In the genomic region with DNA sequence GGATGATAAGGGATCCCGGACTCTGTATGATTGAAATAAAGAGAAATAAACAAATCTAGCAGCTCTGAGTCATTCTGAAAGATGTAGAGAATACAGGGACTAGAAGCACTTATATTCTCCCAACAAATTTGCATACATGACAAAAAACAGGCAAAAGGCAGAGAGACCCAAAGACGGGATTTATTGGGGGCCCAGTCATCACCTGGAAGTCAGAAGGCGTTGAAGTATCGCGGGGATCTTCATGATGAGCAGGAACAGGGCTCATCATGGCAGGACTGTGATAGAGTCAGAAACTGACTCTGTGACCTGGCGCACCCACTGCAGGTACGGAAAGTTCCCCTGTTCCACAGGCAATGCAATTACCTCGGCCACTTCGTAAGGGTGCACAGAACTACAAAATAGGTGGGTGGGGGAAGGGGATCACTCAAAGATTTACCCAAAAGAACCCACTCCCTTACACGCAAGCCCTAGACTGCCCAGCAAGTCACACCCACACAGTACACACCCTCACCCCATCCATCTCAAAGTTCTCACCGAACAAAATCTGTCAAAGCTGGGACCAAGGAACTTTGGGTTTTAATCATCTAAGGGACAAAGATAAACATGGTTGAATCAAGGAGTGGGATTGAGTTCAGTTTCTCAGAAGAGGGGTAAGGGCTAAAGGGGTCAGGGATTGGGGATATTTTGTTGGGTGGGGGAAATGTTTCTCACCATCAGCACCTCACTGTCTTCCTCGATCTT, we compare ENCODE assay signal across 8 cellular contexts. TPM values are rescaled to one million over a fixed set of nuclear protein-coding genes. Genes with fewer than 3 reads are reported as not detected.
DNase-seq lines count a peak whose midpoint lies in the region; ATAC-seq and TF ChIP-seq lines count a peak whose summit lies in the region.

No MANE protein-coding gene starts in this region.

- H3K27me3 Mint-ChIP-seq in activated CD4-positive, alpha-beta T cell treated with anti-CD3 and anti-CD28 coated beads, Interleukin-2, amount 10 ng/mL, durations not matched to agents 24 days and 14 days: peaks cover 1% of the 10 kb centered on the region
- H3K27me3 Mint-ChIP-seq in activated CD8-positive, alpha-beta T cell treated with anti-CD3 and anti-CD28 coated beads, Interleukin-2, amount 10 ng/mL, durations not matched to agents 7 days and 5 days (ENCODE audit: low read depth): peaks cover 3% of the 10 kb centered on the region

- H3K9ac ChIP-seq in iPS-18a (ENCODE audit: low read length) (peak overlapping the region; percentile 90), subcutaneous abdominal adipose tissue (ENCODE audit: low read length in 5 of 5) (peak overlapping the region in 1 of 5 donors; percentile 82)

- H3K4me3 ChIP-seq in iPS-18a (ENCODE audit: low read length) (peak overlapping the region; percentile 92), subcutaneous abdominal adipose tissue (ENCODE audit: low read depth in 1 of 5, low read length in 5 of 5) (peak overlapping the region; percentile 70 to 86 (median 80))

- peak overlapping the region; percentile 92 for H3K4me3 Mint-ChIP-seq in activated CD4-positive, alpha-beta T cell treated with anti-CD3 and anti-CD28 coated beads, Interleukin-2, amount 10 ng/mL, durations not matched to agents 24 days and 14 days
- H3K4me3 Mint-ChIP-seq in activated CD8-positive, alpha-beta T cell treated with anti-CD3 and anti-CD28 coated beads, Interleukin-2, amount 10 ng/mL, durations not matched to agents 7 days and 5 days: peak overlapping the region; percentile 96

- H3K4me1 ChIP-seq in iPS-18a (ENCODE audit: control insufficient read depth, low read depth, low read length) (peaks cover 30% of the 10 kb centered on the region), subcutaneous abdominal adipose tissue (ENCODE audit: control insufficient read depth in 5 of 5, insufficient read depth in 5 of 5, low read length in 5 of 5) (peaks cover 10 to 54% (median 47%) of the 10 kb centered on the region in 5 donors)

- H3K27ac ChIP-seq in iPS-18a (ENCODE audit: low read length) (no peak overlapping the region), subcutaneous abdominal adipose tissue (ENCODE audit: low read depth, low read length) (peak overlapping the region; percentile 76)

- POLR2A ChIA-PET in activated CD8-positive, alpha-beta T cell treated with anti-CD3 and anti-CD28 coated beads, Interleukin-2, amount 10 ng/mL, durations not matched to agents 7 days and 5 days (lab: Charles Lee): interaction anchor here (0.8 to 2.8 kb wide), 6 partner anchors 9 to 145 kb away, joined by 3 to 12 read pairs (median 10); partner anchors contain the start of genes B3GALT4, RPS18 and VPS52
- POLR2A ChIA-PET in GM10248 (lab: Yijun Ruan, JAX): interaction anchor here (0.6 kb wide), 1 partner anchor 104 kb away, joined by 3 read pairs; no protein-coding TSS in a partner anchor

- intact Hi-C loops in activated CD4-positive, alpha-beta T cell treated with anti-CD3 and anti-CD28 coated beads, Interleukin-2, amount 10 ng/mL, durations not matched to agents 24 days and 14 days (cut with micrococcal nuclease): loop anchor here (10.0 kb wide), 2 partner anchors 142 to 1242 kb away; partner anchors contain the start of genes AGPAT1, B3GALT4, RNF5 and RPS18

- no peaks in the 10 kb centered on the region for H3K9me3 ChIP-seq in iPS-18a (ENCODE audit: control insufficient read depth, low read depth, low read length)
- no peaks in the 10 kb centered on the region for H3K9me3 ChIP-seq in subcutaneous abdominal adipose tissue (ENCODE audit: control insufficient read depth in 5 of 5, low read length in 5 of 5)

- CTCF ChIA-PET in activated CD8-positive, alpha-beta T cell treated with anti-CD3 and anti-CD28 coated beads, Interleukin-2, amount 10 ng/mL, durations not matched to agents 7 days and 5 days (lab: Charles Lee): interaction anchor here (0.8 to 2.3 kb wide), 2 partner anchors 10 to 12 kb away, joined by 4 to 10 read pairs; no protein-coding TSS in a partner anchor
- CTCF ChIA-PET in GM10248 (lab: Yijun Ruan, JAX): interaction anchor here (1.1 to 2.1 kb wide), 4 partner anchors 9 to 26 kb away, joined by 4 to 7 read pairs (median 6); partner anchors contain the start of gene KIFC1

- no peak for DNase-seq in activated CD4-positive, alpha-beta T cell treated with anti-CD3 and anti-CD28 coated beads, Interleukin-2, amount 10 ng/mL, durations not matched to agents 24 days and 14 days
- DNase-seq in activated CD4-positive, alpha-beta T cell treated with anti-CD3 and anti-CD28 coated beads for 1 hour: no peak
- no peak for DNase-seq in activated CD8-positive, alpha-beta T cell treated with anti-CD3 and anti-CD28 coated beads, Interleukin-2, amount 10 ng/mL, durations not matched to agents 7 days and 5 days
- DNase-seq in AG08396 (ENCODE audit: low spot score) (no peak), GM10248 (ENCODE audit: extremely low spot score) (no peak)

- no peak for ATAC-seq in activated CD8-positive, alpha-beta T cell treated with anti-CD3 and anti-CD28 coated beads, Interleukin-2, amount 10 ng/mL, durations not matched to agents 7 days and 5 days
- ATAC-seq in GM19397 (IDR thresholded peaks at IDR 0.05; ENCODE audit: unreplicated experiment): no peak

- peaks cover 60% of the 10 kb centered on the region for H3K4me1 Mint-ChIP-seq in activated CD4-positive, alpha-beta T cell treated with anti-CD3 and anti-CD28 coated beads, Interleukin-2, amount 10 ng/mL, durations not matched to agents 24 days and 14 days
- peaks cover 66% of the 10 kb centered on the region for H3K4me1 Mint-ChIP-seq in activated CD8-positive, alpha-beta T cell treated with anti-CD3 and anti-CD28 coated beads, Interleukin-2, amount 10 ng/mL, durations not matched to agents 7 days and 5 days (ENCODE audit: low read depth)

- H3K36me3 ChIP-seq in iPS-18a (ENCODE audit: control insufficient read depth, low read depth, low read length): peaks cover 32% of the 10 kb centered on the region
- H3K36me3 ChIP-seq in subcutaneous abdominal adipose tissue (ENCODE audit: control insufficient read depth in 5 of 5, insufficient read depth in 5 of 5, low read length in 5 of 5): peaks cover 0 to 45% (median 40%) of the 10 kb centered on the region in 5 donors

- TF ChIP-seq CTCF in GM10248 (IDR thresholded peaks at IDR 0.05; ENCODE audit: control extremely low read depth, extremely low read depth, low read depth, missing control alignments): no peak

- H3K9me3 Mint-ChIP-seq in activated CD4-positive, alpha-beta T cell treated with anti-CD3 and anti-CD28 coated beads, Interleukin-2, amount 10 ng/mL, durations not matched to agents 24 days and 14 days: no peaks in the 10 kb centered on the region
- no peaks in the 10 kb centered on the region for H3K9me3 Mint-ChIP-seq in activated CD8-positive, alpha-beta T cell treated with anti-CD3 and anti-CD28 coated beads, Interleukin-2, amount 10 ng/mL, durations not matched to agents 7 days and 5 days (ENCODE audit: insufficient read depth)

- H3K36me3 Mint-ChIP-seq in activated CD4-positive, alpha-beta T cell treated with anti-CD3 and anti-CD28 coated beads, Interleukin-2, amount 10 ng/mL, durations not matched to agents 24 days and 14 days (ENCODE audit: low read depth): peaks cover 36% of the 10 kb centered on the region
- H3K36me3 Mint-ChIP-seq in activated CD8-positive, alpha-beta T cell treated with anti-CD3 and anti-CD28 coated beads, Interleukin-2, amount 10 ng/mL, durations not matched to agents 7 days and 5 days (ENCODE audit: low read depth): peaks cover 39% of the 10 kb centered on the region

- no peaks in the 10 kb centered on the region for H3K27me3 ChIP-seq in iPS-18a (ENCODE audit: control insufficient read depth, insufficient read depth, low read length)
- H3K27me3 ChIP-seq in subcutaneous abdominal adipose tissue (ENCODE audit: control insufficient read depth in 5 of 5, insufficient read depth in 4 of 5, low read length in 5 of 5): peaks cover 0 to 3% (median 0%) of the 10 kb centered on the region in 5 donors

- H3K27ac Mint-ChIP-seq in activated CD4-positive, alpha-beta T cell treated with anti-CD3 and anti-CD28 coated beads, Interleukin-2, amount 10 ng/mL, durations not matched to agents 24 days and 14 days: peak overlapping the region; percentile 96
- peak overlapping the region; percentile 74 for H3K27ac Mint-ChIP-seq in activated CD8-positive, alpha-beta T cell treated with anti-CD3 and anti-CD28 coated beads, Interleukin-2, amount 10 ng/mL, durations not matched to agents 7 days and 5 days

RNA-seq across cellular contexts. Expression of gene CUTA, which starts 1.4 kb away (rescaled TPM):
- 120 and 124 TPM in 2 replicates for total RNA-seq in activated CD4-positive, alpha-beta T cell treated with anti-CD3 and anti-CD28 coated beads, Interleukin-2, amount 10 ng/mL, durations not matched to agents 24 days and 14 days
- 100 to 1,000 TPM; 179 to 187 TPM for total RNA-seq in activated CD8-positive, alpha-beta T cell treated with anti-CD3 and anti-CD28 coated beads, Interleukin-2, amount 10 ng/mL, durations not matched to agents 7 days and 5 days

RNA-seq across cellular contexts. Expression of gene SYNGAP1, which starts 3.3 kb away (rescaled TPM):
- 41.5 and 44.6 TPM in 2 replicates for total RNA-seq in activated CD4-positive, alpha-beta T cell treated with anti-CD3 and anti-CD28 coated beads, Interleukin-2, amount 10 ng/mL, durations not matched to agents 24 days and 14 days
- total RNA-seq in activated CD8-positive, alpha-beta T cell treated with anti-CD3 and anti-CD28 coated beads, Interleukin-2, amount 10 ng/mL, durations not matched to agents 7 days and 5 days: 10 to 100 TPM; 42.0 to 48.2 TPM

RNA-seq across cellular contexts. Expression of gene PHF1, which starts 5.7 kb away (rescaled TPM):
- total RNA-seq in activated CD4-positive, alpha-beta T cell treated with anti-CD3 and anti-CD28 coated beads, Interleukin-2, amount 10 ng/mL, durations not matched to agents 24 days and 14 days: 29.5 and 33.6 TPM in 2 replicates
- total RNA-seq in activated CD8-positive, alpha-beta T cell treated with anti-CD3 and anti-CD28 coated beads, Interleukin-2, amount 10 ng/mL, durations not matched to agents 7 days and 5 days: 10 to 100 TPM; 35.9 to 36.5 TPM

RNA-seq across cellular contexts. Expression of gene KIFC1, which starts 24.9 kb away (rescaled TPM):
- 64.9 and 66.5 TPM in 2 replicates for total RNA-seq in activated CD4-positive, alpha-beta T cell treated with anti-CD3 and anti-CD28 coated beads, Interleukin-2, amount 10 ng/mL, durations not matched to agents 24 days and 14 days
- 100 to 1,000 TPM; 175 to 180 TPM for total RNA-seq in activated CD8-positive, alpha-beta T cell treated with anti-CD3 and anti-CD28 coated beads, Interleukin-2, amount 10 ng/mL, durations not matched to agents 7 days and 5 days

RNA-seq across cellular contexts. Expression of gene ZBTB9, which starts 37.8 kb away (rescaled TPM):
- total RNA-seq in activated CD4-positive, alpha-beta T cell treated with anti-CD3 and anti-CD28 coated beads, Interleukin-2, amount 10 ng/mL, durations not matched to agents 24 days and 14 days: 14.2 and 14.5 TPM in 2 replicates
- 1 to 10 TPM; 7.3 to 9.0 TPM for total RNA-seq in activated CD8-positive, alpha-beta T cell treated with anti-CD3 and anti-CD28 coated beads, Interleukin-2, amount 10 ng/mL, durations not matched to agents 7 days and 5 days
